ENCODE assay signal across 14 cellular contexts in the genomic region with DNA sequence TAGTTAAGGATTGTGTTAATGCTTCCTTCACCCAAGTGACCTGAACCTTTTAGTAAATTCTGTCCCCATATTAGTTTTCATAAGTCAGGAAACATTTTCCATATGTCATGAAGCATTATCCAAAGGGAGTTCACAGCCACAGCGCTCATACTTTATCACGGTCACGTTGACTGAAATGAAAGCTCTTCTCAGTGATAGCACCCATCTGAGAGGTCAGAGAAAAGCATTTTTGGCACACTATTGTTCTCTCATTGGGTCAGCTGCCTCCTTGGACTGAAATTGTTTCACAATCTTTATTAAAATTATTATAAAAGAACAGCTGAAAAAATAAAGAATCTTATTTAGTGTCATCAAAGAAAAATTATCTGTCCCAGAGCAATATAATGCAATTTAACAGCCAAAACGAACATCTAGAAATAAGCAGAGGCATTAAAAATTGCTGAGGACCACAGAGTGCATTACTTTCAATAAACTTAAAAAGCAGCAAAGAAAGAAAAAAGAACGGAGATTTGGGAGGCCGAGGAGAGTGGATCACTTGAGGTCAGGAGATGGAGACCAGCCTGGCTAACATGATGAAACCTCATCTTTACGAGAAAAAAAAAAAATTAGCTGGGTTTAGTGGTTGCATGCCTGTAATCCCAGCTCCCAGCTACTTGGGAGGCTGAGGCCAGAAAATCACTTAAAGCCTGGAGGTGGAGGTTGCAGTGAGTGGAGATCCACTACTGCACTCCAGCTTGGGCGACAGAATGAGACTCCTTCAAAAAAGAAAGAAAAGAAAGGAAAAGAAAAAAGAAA.
"Had no signal": no experiment of that assay in that cellular context is flagged by ENCODE, and none has a peak within 500 bp of the region (broad histone marks: within the 10 kb centered on the region; RNA-seq: fewer than 3 reads in every experiment).

No MANE protein-coding gene starts in this region.

- H3K4me1 ChIP-seq: sigmoid colon, testis, upper lobe of right lung had no signal

- H3K27ac Mint-ChIP-seq: activated CD4-positive, alpha-beta T cell treated with anti-CD3 and anti-CD28 coated beads, Interleukin-2, amount 10 ng/mL, durations not matched to agents 24 days and 14 days; activated naive CD4-positive, alpha-beta T cell treated with anti-CD3 and anti-CD28 coated beads for 36 hours; activated T-helper 17 cell treated with anti-CD3 and anti-CD28 coated beads, Interleukin-2, amount 50 U/mL, for 72 hours; nephron progenitor cell; stimulated activated naive CD8-positive, alpha-beta T cell treated with anti-CD3 and anti-CD28 coated beads, Interleukin-15, amount 100 ng/mL, for 72 hours; WTC11 had no signal

- H3K4me1 Mint-ChIP-seq: activated CD4-positive, alpha-beta T cell treated with anti-CD3 and anti-CD28 coated beads, Interleukin-2, amount 10 ng/mL, durations not matched to agents 24 days and 14 days; activated T-helper 17 cell treated with anti-CD3 and anti-CD28 coated beads, Interleukin-2, amount 50 U/mL, for 72 hours; nephron progenitor cell; stimulated activated naive CD8-positive, alpha-beta T cell treated with anti-CD3 and anti-CD28 coated beads, Interleukin-15, amount 100 ng/mL, for 72 hours; WTC11 had no signal

- H3K27me3 ChIP-seq: cardiac muscle cell, sigmoid colon, testis, upper lobe of right lung had no signal

- H3K27ac ChIP-seq: cardiac muscle cell, sigmoid colon, testis, upper lobe of right lung had no signal

- H3K4me3 ChIP-seq: cardiac muscle cell, sigmoid colon, testis, upper lobe of right lung had no signal

- H3K27me3 Mint-ChIP-seq: activated CD4-positive, alpha-beta T cell treated with anti-CD3 and anti-CD28 coated beads, Interleukin-2, amount 10 ng/mL, durations not matched to agents 24 days and 14 days; activated T-helper 17 cell treated with anti-CD3 and anti-CD28 coated beads, Interleukin-2, amount 50 U/mL, for 72 hours; stimulated activated naive CD8-positive, alpha-beta T cell treated with anti-CD3 and anti-CD28 coated beads, Interleukin-15, amount 100 ng/mL, for 72 hours had no signal

- H3K4me3 Mint-ChIP-seq: activated CD4-positive, alpha-beta T cell treated with anti-CD3 and anti-CD28 coated beads, Interleukin-2, amount 10 ng/mL, durations not matched to agents 24 days and 14 days; activated naive CD4-positive, alpha-beta T cell treated with anti-CD3 and anti-CD28 coated beads for 36 hours; activated T-helper 17 cell treated with anti-CD3 and anti-CD28 coated beads, Interleukin-2, amount 50 U/mL, for 72 hours; nephron progenitor cell; stimulated activated naive CD8-positive, alpha-beta T cell treated with anti-CD3 and anti-CD28 coated beads, Interleukin-15, amount 100 ng/mL, for 72 hours; WTC11 had no signal

- DNase-seq: activated CD4-positive, alpha-beta T cell treated with anti-CD3 and anti-CD28 coated beads, Interleukin-2, amount 10 ng/mL, durations not matched to agents 24 days and 14 days; activated naive CD4-positive, alpha-beta T cell treated with anti-CD3 and anti-CD28 coated beads for 36 hours; activated T-cell treated with anti-CD3 and anti-CD28 coated beads for 4 hours; cortex of kidney; effector CD8-positive, alpha-beta T cell; nephron progenitor cell; sigmoid colon; stimulated activated CD4-positive, alpha-beta T cell treated with anti-CD3 and anti-CD28 coated beads, Interleukin-4, amount 100 ng/mL, for 4 hours; stimulated activated naive CD8-positive, alpha-beta T cell treated with anti-CD3 and anti-CD28 coated beads, Interleukin-15, amount 100 ng/mL, for 72 hours; testis; upper lobe of right lung had no signal

- H3K36me3 Mint-ChIP-seq: WTC11 had no signal

- H3K36me3 ChIP-seq: cardiac muscle cell, sigmoid colon, upper lobe of right lung had no signal

- H3K9me3 Mint-ChIP-seq: activated CD4-positive, alpha-beta T cell treated with anti-CD3 and anti-CD28 coated beads, Interleukin-2, amount 10 ng/mL, durations not matched to agents 24 days and 14 days had no signal

- H3K9me3 ChIP-seq: testis, upper lobe of right lung had no signal
